10 cellular contexts compared by ENCODE assay signal in genomic region chr13:80084086-80084676, GRCh38.
A peak's percentile ranks its signal among the peaks of the same experiment; 100 is the strongest.
DNase-seq lines count a peak whose midpoint lies in the region; TF ChIP-seq lines count a peak whose summit lies in the region.
"Had no signal": no experiment of that assay in that cellular context is flagged by ENCODE, and none has a peak within 500 bp of the region (broad histone marks: within the 10 kb centered on the region; RNA-seq: fewer than 3 reads in every experiment).

No MANE protein-coding gene starts in this region.

- no peak overlapping the region for H2AFZ ChIP-seq in MM.1S (ENCODE audit: low read length)

- H3K27me3 ChIP-seq in MM.1S (replicated peaks; ENCODE audit: insufficient read depth, low read length) = no peaks in the 10 kb centered on the region

- H3K9me3 ChIP-seq in MM.1S (replicated peaks; ENCODE audit: insufficient read depth, low read length) = no peaks in the 10 kb centered on the region

- H3K9me2 ChIP-seq in MM.1S (replicated peaks; ENCODE audit: insufficient read depth, low read length) = no peaks in the 10 kb centered on the region

- H3K9ac ChIP-seq in MM.1S (ENCODE audit: low read length) = no peak overlapping the region
- H3K9ac ChIP-seq: KMS-11 had no signal

- no peaks in the 10 kb centered on the region for H3K36me3 ChIP-seq in MM.1S (replicated peaks; ENCODE audit: insufficient read depth, low read length)

- no peaks in the 10 kb centered on the region for H4K20me1 ChIP-seq in MM.1S (ENCODE audit: insufficient read depth, low read length)

- no peaks in the 10 kb centered on the region for H3K4me1 ChIP-seq in MM.1S (ENCODE audit: low read length)

- TF ChIP-seq CTCF in MM.1S (IDR thresholded peaks at IDR 0.05; ENCODE audit: low read length) = no peak

- H3K27ac ChIP-seq in caudate nucleus (ENCODE audit: low read depth, low read length) = peak overlapping the region; percentile 5
- no peak overlapping the region for H3K27ac ChIP-seq in MM.1S (ENCODE audit: low read length)
- H3K27ac ChIP-seq: KMS-11 had no signal

- no peak overlapping the region for H3K4me3 ChIP-seq in MM.1S (ENCODE audit: low read length)

- no peaks in the 10 kb centered on the region for H3K79me2 ChIP-seq in MM.1S (ENCODE audit: low read length)

- no peak overlapping the region for H3K4me2 ChIP-seq in MM.1S (ENCODE audit: low read depth, low read length)
- H3K4me2 ChIP-seq: KMS-11 had no signal

- DNase-seq in COR-L47 (lab: John Stamatoyannopoulos, UW) (peak; percentile 4), NCI-H1417 treated with DMSO at 0.1 percent for 48 hours (lab: John Stamatoyannopoulos, UW) (peak; percentile 64), caudate nucleus (lab: John Stamatoyannopoulos, UW) (peak in 2 of 61 donors; percentile 38 to 75), lung microvascular endothelial cell (ENCODE audit: low read depth in 2 of 2) (peak; percentile 62 to 77), NCI-H1048 (lab: John Stamatoyannopoulos, UW) (no peak), MM.1S (no peak), NCI-H524 (lab: John Stamatoyannopoulos, UW) (no peak)
- DNase-seq in activated CD4-positive, alpha-beta T cell treated with anti-CD3 and anti-CD28 coated beads, Interleukin-2, amount 50 U/mL, for 1 hour = no peak
- DNase-seq: activated T-cell treated with anti-CD3 and anti-CD28 coated beads, Interleukin-2, amount 50 U/mL, for 72 hours had no signal

- no peaks in the 10 kb centered on the region for H3F3A ChIP-seq in MM.1S (ENCODE audit: insufficient read depth, low read length)

Comparison
In these comparisons a context has a peak if more than half of its experiments do, and no peak if none do; other contexts are left out.
1. DNase-seq: peak in COR-L47 (single experiment), NCI-H1417 treated with DMSO at 0.1 percent for 48 hours (single experiment) and lung microvascular endothelial cell (2 of 2); none in NCI-H1048 (single experiment), activated CD4-positive, alpha-beta T cell treated with anti-CD3 and anti-CD28 coated beads, Interleukin-2, amount 50 U/mL, for 1 hour (single experiment), MM.1S (single experiment) and NCI-H524 (0 of 2).